9 cellular contexts compared by ENCODE assay signal in the genomic region with DNA sequence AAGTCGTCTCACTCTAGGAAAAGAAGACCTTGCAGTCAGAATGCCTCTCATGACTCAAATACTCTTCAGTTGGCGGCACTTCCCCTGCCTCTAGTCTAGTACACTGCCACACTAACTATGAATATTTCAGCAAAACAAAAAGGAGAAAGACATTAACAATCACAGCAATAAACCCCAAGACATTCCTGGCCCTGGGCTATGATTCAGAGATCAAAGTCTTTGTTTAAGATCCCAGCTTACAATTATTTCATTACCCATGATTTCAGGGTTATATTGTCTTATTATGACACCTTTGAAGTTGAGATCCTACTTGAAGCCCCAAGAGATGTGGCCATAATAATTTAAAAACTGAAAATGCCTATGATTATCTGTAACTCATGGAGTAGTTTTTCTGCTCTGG.
"Had no signal": no experiment of that assay in that cellular context is flagged by ENCODE, and none has a peak within 500 bp of the region (broad histone marks: within the 10 kb centered on the region; RNA-seq: fewer than 3 reads in every experiment).

No MANE protein-coding gene starts in this region.

- H3K4me3 ChIP-seq: GM23338, K562 had no signal

- ATAC-seq: GM23338, K562 had no signal

- FAIRE-seq: H1, H54, HTR-8/SVneo, K562 had no signal

- H3K4me2 ChIP-seq: GM23338 had no signal

- H2AFZ ChIP-seq: GM23338 had no signal

- DNase-seq: H9, HCEC 1CT, HFFc6, IMR-90 had no signal
